9 cellular contexts compared by ENCODE assay signal in genomic region chr3:154334973-154335420, GRCh38. TPM values are rescaled to one million over a fixed set of nuclear protein-coding genes. Genes with fewer than 3 reads are reported as not detected.
A peak's percentile ranks its signal among the peaks of the same experiment; 100 is the strongest.
DNase-seq lines count a peak whose midpoint lies in the region; ATAC-seq and TF ChIP-seq lines count a peak whose summit lies in the region.
"Had no signal": no experiment of that assay in that cellular context is flagged by ENCODE, and none has a peak within 500 bp of the region (broad histone marks: within the 10 kb centered on the region; RNA-seq: fewer than 3 reads in every experiment).

No MANE protein-coding gene starts in this region.

- TF ChIP-seq CTCF in HCT116 (IDR thresholded peaks at IDR 0.05 in 2 of 3, conservative IDR thresholded peaks at IDR 0.05 in 1 of 3; ENCODE audit: borderline replicate concordance in 1 of 3, insufficient read depth in 1 of 3, low read depth in 2 of 3, low read length in 2 of 3), result peak; percentile 42 to 53 (median 49); a peak in 5 of 6 replicates
- peak; percentile 54 for TF ChIP-seq CTCF in choroid plexus epithelial cell (conservative IDR thresholded peaks at IDR 0.05; ENCODE audit: low read depth, low read length)
- TF ChIP-seq CTCF in nephron progenitor cell (IDR thresholded peaks at IDR 0.05), result peak; percentile 64
- TF ChIP-seq CTCF in lower leg skin (IDR thresholded peaks at IDR 0.05), result no peak

- POLR2A ChIA-PET in HCT116 (lab: Charles Lee), result no interaction called here

- no peaks in the 10 kb centered on the region for H3K79me2 ChIP-seq in HCT116 (ENCODE audit: insufficient read depth, low read length)

- TF ChIP-seq POLR2A in HCT116 (IDR thresholded peaks at IDR 0.05; ENCODE audit: borderline replicate concordance, extremely low read depth, insufficient read depth, insufficient read length) (no peak), lower leg skin (IDR thresholded peaks at IDR 0.05) (no peak)

- RAD21 ChIA-PET in HCT116 (lab: Charles Lee; ENCODE audit: low non-redundant PET in 1 of 2, low total read pairs in 2 of 2, uncharacterized antibody in 2 of 2, unreplicated experiment in 2 of 2), result no interaction called here

- H3K27ac Mint-ChIP-seq in nephron progenitor cell, result no peak overlapping the region

- H3K9me3 Mint-ChIP-seq in nephron progenitor cell, result no peaks in the 10 kb centered on the region

- H3K4me1 Mint-ChIP-seq in nephron progenitor cell, result no peaks in the 10 kb centered on the region

- no peak overlapping the region for H3K9ac ChIP-seq in HCT116 (ENCODE audit: low read length)

- no peak overlapping the region for H3K4me3 Mint-ChIP-seq in nephron progenitor cell

- peaks cover 2% of the 10 kb centered on the region for H3K27me3 Mint-ChIP-seq in nephron progenitor cell (ENCODE audit: low read depth, poor library complexity)

- 16 to 24% methylated on average over 3 of the region's 3 CpGs for WGBS in lower leg skin, 2 donors

- BruUV-seq in HCT116 (replicated peaks; lab: Mats Ljungman, UMichigan), result no TSS peak

- no peaks in the 10 kb centered on the region for H3K9me2 ChIP-seq in HCT116 (ENCODE audit: insufficient read depth)

- ATAC-seq in HCT116, result peak; percentile 59; the same call in 1 of the 2 replicates
- no peak for ATAC-seq in HG03460 (IDR thresholded peaks at IDR 0.05; ENCODE audit: unreplicated experiment)
- no peak for ATAC-seq in esophagus mucosa

- H3K4me2 ChIP-seq in HCT116 (ENCODE audit: low read length), result no peak overlapping the region

- H3K36me3 ChIP-seq in HCT116 (ENCODE audit: control insufficient read depth in 1 of 2, insufficient read depth in 2 of 2, low read length in 2 of 2), result no peaks in the 10 kb centered on the region
- H3K36me3 ChIP-seq: SJCRH30 had no signal

- no peaks in the 10 kb centered on the region for H3K27me3 ChIP-seq in HCT116 (ENCODE audit: insufficient read depth, low read length)
- H3K27me3 ChIP-seq: SJCRH30 had no signal

- peak overlapping the region; percentile 1 for H2AFZ ChIP-seq in HCT116 (ENCODE audit: low read depth, low read length, poor library complexity, severe bottlenecking)

- DNase-seq in DMS 273 treated with DMSO at 0.1 percent for 48 hours (lab: John Stamatoyannopoulos, UW) (peak; percentile 63), HCT116 (ENCODE audit: low read depth, low spot score) (no peak), NCI-H69 (lab: John Stamatoyannopoulos, UW) (peak; percentile 31), choroid plexus epithelial cell (ENCODE audit: low read depth) (peak; percentile 66), nephron progenitor cell (no peak), lower leg skin (ENCODE audit: low spot score in 2 of 2) (no peak)

- H3K9me3 ChIP-seq in HCT116 (ENCODE audit: control insufficient read depth in 1 of 2, insufficient read depth in 1 of 2, low read depth in 1 of 2, low read length in 2 of 2), result no peaks in the 10 kb centered on the region
- H3K9me3 ChIP-seq: SJCRH30 had no signal

- intact Hi-C loops in HCT116 (cut with micrococcal nuclease), result loop anchor here (5.0 kb wide), 2 partner anchors 412 to 987 kb away; no protein-coding TSS in a partner anchor
- intact Hi-C loops in lower leg skin (cut with DNase I; ENCODE audit: low total_unique reads), result no loop called here

- H3K27ac ChIP-seq in HCT116 (ENCODE audit: low read depth, low read length), result no peak overlapping the region
- H3K27ac ChIP-seq: SJCRH30 had no signal

- CTCF ChIA-PET in HCT116 (lab: Charles Lee), result no interaction called here

- H4K20me1 ChIP-seq in HCT116 (ENCODE audit: insufficient read depth), result no peaks in the 10 kb centered on the region

- H3K4me3 ChIP-seq in HCT116 (replicated peaks in 1 of 2; ENCODE audit: low read depth in 1 of 2, low read length in 2 of 2) (no peak overlapping the region), choroid plexus epithelial cell (ENCODE audit: low read depth, low read length) (no peak overlapping the region), lower leg skin (ENCODE audit: low read depth, poor library complexity, severe bottlenecking) (no peak overlapping the region)
- H3K4me3 ChIP-seq: SJCRH30 had no signal

- H3K36me3 Mint-ChIP-seq in nephron progenitor cell (ENCODE audit: low read depth), result no peaks in the 10 kb centered on the region

- H3K4me1 ChIP-seq in HCT116 (ENCODE audit: control insufficient read depth in 1 of 2, insufficient read depth in 2 of 2, low read length in 2 of 2), result no peaks in the 10 kb centered on the region
- H3K4me1 ChIP-seq: SJCRH30 had no signal

- peak; percentile 68 for TF ChIP-seq RAD21 in HCT116 (IDR thresholded peaks at IDR 0.05; ENCODE audit: low read depth)

TF ChIP-seq in HCT116, 20 proteins besides CTCF, POLR2A, EP300 and RAD21:
- TF ChIP-seq ELF1 (IDR thresholded peaks at IDR 0.05; ENCODE audit: borderline replicate concordance, low read depth) (no peak), FOSL1 (IDR thresholded peaks at IDR 0.05; ENCODE audit: low read depth) (no peak)
TF ChIP-seq in HCT116: peak in this region for 0.

RNA-seq across cellular contexts. Expression of gene DHX36, which starts 10.7 kb away (rescaled TPM):
- total RNA-seq in HCT116 (2021; ENCODE audit: unreplicated experiment), result 49.9 TPM
- polyA plus RNA-seq in HCT116 (2012), result 14.9 and 18.1 TPM in 2 replicates
- total RNA-seq in lower leg skin, result 10 to 100 TPM; 25.8 to 55.5 (median 40.8) TPM
- 41.1 TPM for total RNA-seq in esophagus mucosa

Comparison
In these comparisons a context has a peak if more than half of its experiments do, and no peak if none do; other contexts are left out.
1. DNase-seq: peak in DMS 273 treated with DMSO at 0.1 percent for 48 hours (single experiment), NCI-H69 (single experiment) and choroid plexus epithelial cell (single experiment); none in HCT116 (single experiment), nephron progenitor cell (single experiment) and lower leg skin (0 of 2).
2. CTCF ChIP-seq: peak in HCT116 (3 of 3), choroid plexus epithelial cell (single experiment) and nephron progenitor cell (single experiment); none in lower leg skin (0 of 3).